Comparison of ENCODE assay signal across 18 cellular contexts in the genomic region with DNA sequence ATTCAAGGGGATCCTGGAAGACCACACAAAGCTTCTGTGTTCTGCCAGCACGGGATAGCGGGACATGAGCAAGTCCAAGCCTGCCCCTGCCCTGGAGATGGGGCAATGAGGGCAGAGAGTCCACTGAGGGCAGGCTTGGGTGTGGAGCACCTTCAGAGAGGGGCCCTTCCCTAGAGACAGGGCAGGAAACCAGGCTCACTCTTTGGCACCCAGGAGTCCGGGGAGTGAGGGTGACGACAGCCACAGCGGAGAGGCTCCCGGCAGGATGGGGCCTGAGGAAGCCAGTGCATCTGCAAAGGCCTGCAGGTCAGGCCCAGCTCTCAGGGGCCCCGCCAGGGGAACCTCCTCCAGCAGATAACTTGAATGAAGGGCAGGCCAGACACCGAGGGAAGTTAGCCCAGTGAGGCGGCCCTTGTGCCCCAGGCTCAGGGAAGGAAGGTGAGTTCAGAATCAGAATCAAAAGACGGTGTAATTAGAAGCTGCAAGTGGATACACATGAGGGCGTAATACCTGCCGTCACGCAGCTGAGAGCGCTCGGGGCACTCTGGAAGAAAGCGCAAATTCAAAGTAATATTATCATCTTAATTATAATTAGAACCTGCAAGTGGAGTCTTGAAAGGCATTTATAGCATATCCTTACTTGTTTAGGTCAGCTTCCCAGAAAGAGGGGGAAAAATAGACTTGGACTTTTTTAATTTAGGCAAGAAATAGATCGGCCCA.
DNase-seq lines count a peak whose midpoint lies in the region; ATAC-seq, FAIRE-seq and TF ChIP-seq lines count a peak whose summit lies in the region.
"Had no signal": no experiment of that assay in that cellular context is flagged by ENCODE, and none has a peak within 500 bp of the region (broad histone marks: within the 10 kb centered on the region; RNA-seq: fewer than 3 reads in every experiment).

No MANE protein-coding gene starts in this region.

- in situ Hi-C loops in HepG2 (cut with HindIII; ENCODE audit: extremely low pct_ligation_motif_present, low pct_unique_long_range_greater_than_20kb), result no loop called here

- peak overlapping the region; percentile 47 for H3K27ac Mint-ChIP-seq in progenitor cell of endocrine pancreas
- H3K27ac Mint-ChIP-seq: activated B cell treated with CpG ODN at 0.5 μM for 24 hours had no signal

- H3K9ac ChIP-seq in HepG2 (ENCODE audit: insufficient read depth, low read depth, low read length), result no peak overlapping the region

- POLR2A ChIA-PET in HepG2 (lab: Yijun Ruan, JAX), result interaction anchor here (0.6 to 2.1 kb wide), 2 partner anchors 253 to 262 kb away, joined by 3 to 5 read pairs; no protein-coding TSS in a partner anchor

- no peaks in the 10 kb centered on the region for H4K20me1 ChIP-seq in HepG2 (ENCODE audit: insufficient read depth, low read length)

- no peak for TF ChIP-seq POLR2A in HepG2 (IDR thresholded peaks at IDR 0.05; ENCODE audit: insufficient read depth in 1 of 2, low read depth in 2 of 2, low read length in 2 of 2)
- TF ChIP-seq POLR2A in right lobe of liver (IDR thresholded peaks at IDR 0.05), result no peak
- no peak for TF ChIP-seq POLR2A in esophagus squamous epithelium (IDR thresholded peaks at IDR 0.05)
- TF ChIP-seq POLR2A in erythroblast (IDR thresholded peaks at IDR 0.05; ENCODE audit: low read length), result no peak

- TF ChIP-seq RAD21 in HepG2 (CRISPR knock-in tag; IDR thresholded peaks at IDR 0.05), result no peak

- H3K4me3 Mint-ChIP-seq in progenitor cell of endocrine pancreas (ENCODE audit: low read depth), result no peak overlapping the region
- H3K4me3 Mint-ChIP-seq: activated B cell treated with CpG ODN at 0.5 μM for 24 hours had no signal

- peak; percentile 14 for DNase-seq in HepG2 (ENCODE audit: low spot score)
- DNase-seq in right lobe of liver, result no peak
- no peak for DNase-seq in esophagus squamous epithelium (lab: John Stamatoyannopoulos, UW)
- DNase-seq in progenitor cell of endocrine pancreas (ENCODE audit: low spot score, unreplicated experiment), result no peak
- DNase-seq in mucosa of gallbladder (ENCODE audit: low spot score), result no peak
- no peak for DNase-seq in erythroblast (lab: John Stamatoyannopoulos, UW)
- DNase-seq in frontal cortex (ENCODE audit: low spot score in 2 of 2), result no peak
- DNase-seq: activated B cell treated with CpG ODN at 0.5 μM for 24 hours; activated naive CD4-positive, alpha-beta T cell treated with Interleukin-2 at 50 U/mL for 16 hours; KG1; NCI-H1417 treated with DMSO at 0.1 percent for 48 hours; NCI-H524 treated with DMSO at 0.1 percent for 48 hours; stimulated activated CD4-positive, alpha-beta T cell treated with anti-CD3 and anti-CD28 coated beads, Interleukin-4, amount 100 ng/mL, for 24 hours had no signal

- no TSS peak for BruUV-seq in HepG2 (replicated peaks; lab: Mats Ljungman, UMichigan)

- no peaks in the 10 kb centered on the region for H3K9me3 ChIP-seq in HepG2 (ENCODE audit: low read length)
- H3K9me3 ChIP-seq in right lobe of liver, result no peaks in the 10 kb centered on the region
- no peaks in the 10 kb centered on the region for H3K9me3 ChIP-seq in esophagus squamous epithelium
- H3K9me3 ChIP-seq: A549 had no signal

- H3K27ac ChIP-seq in HepG2 (ENCODE audit: extremely low read length, insufficient read depth, low read length), result no peak overlapping the region
- H3K27ac ChIP-seq in right lobe of liver, result no peak overlapping the region
- peak overlapping the region; percentile 72 to 91 (median 83) for H3K27ac ChIP-seq in esophagus squamous epithelium
- H3K27ac ChIP-seq: A549, PC-9 had no signal

- H3K27me3 ChIP-seq in HepG2 (ENCODE audit: control insufficient read depth in 1 of 2, insufficient read depth in 2 of 2, low read length in 2 of 2) (peaks cover 3 to 25% of the 10 kb centered on the region in 2 experiments; a peak in 3 of 5 replicates), right lobe of liver (no peaks in the 10 kb centered on the region), esophagus squamous epithelium (no peaks in the 10 kb centered on the region)

- intact Hi-C loops in HepG2 (cut with micrococcal nuclease; ENCODE audit: unreplicated experiment) (loop anchor here (5.0 kb wide), 1 partner anchor 264 kb away; no protein-coding TSS in a partner anchor), right lobe of liver (cut with DNase I) (no loop called here), esophagus squamous epithelium (cut with DNase I) (no loop called here)

- H3K4me2 ChIP-seq in HepG2 (ENCODE audit: low read depth, low read length), result peak overlapping the region; percentile 66; the same call in 1 of the 2 replicates

- H3K36me3 Mint-ChIP-seq in progenitor cell of endocrine pancreas (ENCODE audit: insufficient read depth), result no peaks in the 10 kb centered on the region

- no peaks in the 10 kb centered on the region for H3K79me2 ChIP-seq in HepG2 (ENCODE audit: insufficient read depth, low read length)

- FAIRE-seq in HepG2 (lab: Jason Lieb, UNC) (no peak), frontal cortex (lab: Jason Lieb, UNC) (no peak)
- FAIRE-seq: A549, G401.6, GM19239 had no signal

- TF ChIP-seq CTCF in HepG2 (CRISPR knock-in tag; IDR thresholded peaks at IDR 0.05) (no peak), right lobe of liver (IDR thresholded peaks at IDR 0.05) (no peak), esophagus squamous epithelium (IDR thresholded peaks at IDR 0.05) (no peak), progenitor cell of endocrine pancreas (IDR thresholded peaks at IDR 0.05; ENCODE audit: unreplicated experiment) (no peak)

- H3K36me3 ChIP-seq in HepG2 (replicated peaks in 1 of 2; ENCODE audit: control insufficient read depth in 1 of 2, insufficient read depth in 2 of 2, low read length in 2 of 2), result no peaks in the 10 kb centered on the region
- no peaks in the 10 kb centered on the region for H3K36me3 ChIP-seq in right lobe of liver
- H3K36me3 ChIP-seq in esophagus squamous epithelium, result no peaks in the 10 kb centered on the region

- ATAC-seq in HepG2 (peak; percentile 53), right lobe of liver (no peak), GM19452 (IDR thresholded peaks at IDR 0.05; ENCODE audit: unreplicated experiment) (no peak)

- peaks cover 15% of the 10 kb centered on the region for H3K4me1 Mint-ChIP-seq in progenitor cell of endocrine pancreas (ENCODE audit: low read depth)
- H3K4me1 Mint-ChIP-seq: activated B cell treated with CpG ODN at 0.5 μM for 24 hours had no signal

- peaks cover 12% of the 10 kb centered on the region for H3K27me3 Mint-ChIP-seq in progenitor cell of endocrine pancreas
- H3K27me3 Mint-ChIP-seq: activated B cell treated with CpG ODN at 0.5 μM for 24 hours had no signal

- H3K9me3 Mint-ChIP-seq in progenitor cell of endocrine pancreas (ENCODE audit: low read depth), result no peaks in the 10 kb centered on the region
- H3K9me3 Mint-ChIP-seq: activated B cell treated with CpG ODN at 0.5 μM for 24 hours had no signal

- CTCF ChIA-PET in HepG2 (lab: Yijun Ruan, JAX; ENCODE audit: low intra/inter-chr PET ratio, low total read pairs), result interaction anchor here (1.3 kb wide), 1 partner anchor 262 kb away, joined by 5 read pairs; no protein-coding TSS in a partner anchor

- H3K4me3 ChIP-seq in HepG2 (replicated peaks in 1 of 3; ENCODE audit: insufficient read depth in 1 of 3, low read depth in 2 of 3, low read length in 3 of 3), result no peak overlapping the region; a peak in 1 of 6 replicates
- no peak overlapping the region for H3K4me3 ChIP-seq in right lobe of liver
- no peak overlapping the region for H3K4me3 ChIP-seq in esophagus squamous epithelium
- H3K4me3 ChIP-seq: A549, PC-9 had no signal

- no peak overlapping the region for H2AFZ ChIP-seq in HepG2 (ENCODE audit: low read length)
- H2AFZ ChIP-seq: PC-9 had no signal

- WGBS in HepG2 (ENCODE audit: low lambda C conversion rate), result 55% methylated on average over 17 of the region's 17 CpGs
- 91% methylated on average over 9 of the region's 17 CpGs for WGBS in right lobe of liver (ENCODE audit: insufficient coverage, low coverage, low lambda C conversion rate, missing lambda C conversion rate)
- WGBS in esophagus squamous epithelium, 2 donors, result 39 to 67% methylated on average over 10 to 13 of the region's 17 CpGs

- TF ChIP-seq EP300 in HepG2 (IDR thresholded peaks at IDR 0.05; ENCODE audit: low read depth in 2 of 2, low read length in 2 of 2) (no peak), HepG2 (CRISPR knock-in tag; IDR thresholded peaks at IDR 0.05; ENCODE audit: borderline replicate concordance) (no peak)

- H3K4me1 ChIP-seq in HepG2 (ENCODE audit: insufficient read depth, low read length) (peaks cover 26% of the 10 kb centered on the region), right lobe of liver (peaks cover 0 to 5% (median 2%) of the 10 kb centered on the region in 4 donors), esophagus squamous epithelium (peaks cover 7 to 31% (median 21%) of the 10 kb centered on the region in 3 donors)
- H3K4me1 ChIP-seq: A549 had no signal

TF ChIP-seq in HepG2, 621 proteins besides CTCF, POLR2A, EP300 and RAD21 (continues in another document):
- TF ChIP-seq HNF4A (CRISPR knock-in tag; IDR thresholded peaks at IDR 0.05) (peak; percentile 23; the same call in 1 of the 2 replicates), HNRNPL (IDR thresholded peaks at IDR 0.05; ENCODE audit: low read depth, low read length) (0 out of 2 replicates have a peak, but pooled peaks have one; percentile 68), ZSCAN22 (CRISPR knock-in tag; IDR thresholded peaks at IDR 0.05) (no peak), ZNF225 (CRISPR knock-in tag; IDR thresholded peaks at IDR 0.05) (0 out of 2 replicates have a peak, but pooled peaks have one; percentile 46), RARG (CRISPR knock-in tag; IDR thresholded peaks at IDR 0.05; ENCODE audit: low read depth) (no peak), ZNF570 (CRISPR knock-in tag; IDR thresholded peaks at IDR 0.05; ENCODE audit: borderline replicate concordance) (no peak), FOXM1 (CRISPR knock-in tag; IDR thresholded peaks at IDR 0.05) (no peak), NFE2L1 (CRISPR knock-in tag; IDR thresholded peaks at IDR 0.05; ENCODE audit: borderline replicate concordance) (peak; percentile 28; the same call in 1 of the 2 replicates)
- TF ChIP-seq, protein P1, sequence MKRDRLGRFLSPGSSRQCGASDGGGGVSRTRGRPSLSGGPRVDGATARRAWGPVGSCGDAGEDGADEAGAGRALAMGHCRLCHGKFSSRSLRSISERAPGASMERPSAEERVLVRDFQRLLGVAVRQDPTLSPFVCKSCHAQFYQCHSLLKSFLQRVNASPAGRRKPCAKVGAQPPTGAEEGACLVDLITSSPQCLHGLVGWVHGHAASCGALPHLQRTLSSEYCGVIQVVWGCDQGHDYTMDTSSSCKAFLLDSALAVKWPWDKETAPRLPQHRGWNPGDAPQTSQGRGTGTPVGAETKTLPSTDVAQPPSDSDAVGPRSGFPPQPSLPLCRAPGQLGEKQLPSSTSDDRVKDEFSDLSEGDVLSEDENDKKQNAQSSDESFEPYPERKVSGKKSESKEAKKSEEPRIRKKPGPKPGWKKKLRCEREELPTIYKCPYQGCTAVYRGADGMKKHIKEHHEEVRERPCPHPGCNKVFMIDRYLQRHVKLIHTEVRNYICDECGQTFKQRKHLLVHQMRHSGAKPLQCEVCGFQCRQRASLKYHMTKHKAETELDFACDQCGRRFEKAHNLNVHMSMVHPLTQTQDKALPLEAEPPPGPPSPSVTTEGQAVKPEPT (CRISPR knock-in tag; IDR thresholded peaks at IDR 0.05; ENCODE audit: low read depth), result no peak

Comparison
In these comparisons a context has a peak if more than half of its experiments do, and no peak if none do; other contexts are left out.
1. H3K27ac ChIP-seq: peak in esophagus squamous epithelium (4 of 4); none in HepG2 (single experiment) and right lobe of liver (0 of 3).